Comparison of ENCODE assay signal across 1 cellular context in the genomic region with DNA sequence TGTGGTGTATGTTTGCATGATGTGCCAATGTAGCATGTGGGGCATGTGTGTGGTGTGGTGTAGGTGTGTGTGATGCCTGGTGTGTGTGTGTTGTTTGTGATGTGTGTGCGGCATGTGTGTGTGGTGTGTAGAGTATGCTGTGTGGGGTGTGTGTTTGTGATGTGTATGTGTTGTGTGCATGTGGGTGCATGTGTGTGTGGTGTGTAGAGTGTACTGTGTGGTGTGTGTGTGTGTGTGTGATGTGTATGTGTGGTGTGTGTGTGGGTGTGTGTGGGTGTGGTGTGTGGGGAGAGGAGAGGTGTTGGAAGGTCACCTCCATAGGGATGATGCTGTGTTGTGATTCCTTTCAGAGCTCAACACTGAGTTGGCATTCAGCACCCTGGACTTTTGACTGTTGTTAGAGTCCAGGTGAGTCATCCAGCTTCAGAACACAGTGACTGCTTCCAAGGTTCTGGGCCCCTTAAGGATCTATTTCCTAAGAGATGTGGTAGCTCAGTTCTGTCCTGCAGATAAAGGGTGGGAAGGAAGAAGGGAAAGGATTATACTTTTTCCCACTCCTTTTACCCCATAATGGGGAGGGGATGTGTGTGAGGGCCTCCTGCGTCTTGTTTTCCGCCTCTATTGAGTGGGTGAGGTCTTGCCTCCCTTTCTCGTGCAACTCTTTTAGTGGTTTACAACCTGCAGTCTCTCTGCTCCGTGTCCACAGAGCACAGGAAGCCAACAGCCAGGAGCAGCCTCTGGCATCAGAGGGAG.
TF ChIP-seq lines count a peak whose summit lies in the region.

No MANE protein-coding gene starts in this region.

TF ChIP-seq in HEK293, 187 proteins besides CTCF, POLR2A, EP300 and RAD21 (continued from another document and continues in another):
- TF ChIP-seq, protein P1, sequence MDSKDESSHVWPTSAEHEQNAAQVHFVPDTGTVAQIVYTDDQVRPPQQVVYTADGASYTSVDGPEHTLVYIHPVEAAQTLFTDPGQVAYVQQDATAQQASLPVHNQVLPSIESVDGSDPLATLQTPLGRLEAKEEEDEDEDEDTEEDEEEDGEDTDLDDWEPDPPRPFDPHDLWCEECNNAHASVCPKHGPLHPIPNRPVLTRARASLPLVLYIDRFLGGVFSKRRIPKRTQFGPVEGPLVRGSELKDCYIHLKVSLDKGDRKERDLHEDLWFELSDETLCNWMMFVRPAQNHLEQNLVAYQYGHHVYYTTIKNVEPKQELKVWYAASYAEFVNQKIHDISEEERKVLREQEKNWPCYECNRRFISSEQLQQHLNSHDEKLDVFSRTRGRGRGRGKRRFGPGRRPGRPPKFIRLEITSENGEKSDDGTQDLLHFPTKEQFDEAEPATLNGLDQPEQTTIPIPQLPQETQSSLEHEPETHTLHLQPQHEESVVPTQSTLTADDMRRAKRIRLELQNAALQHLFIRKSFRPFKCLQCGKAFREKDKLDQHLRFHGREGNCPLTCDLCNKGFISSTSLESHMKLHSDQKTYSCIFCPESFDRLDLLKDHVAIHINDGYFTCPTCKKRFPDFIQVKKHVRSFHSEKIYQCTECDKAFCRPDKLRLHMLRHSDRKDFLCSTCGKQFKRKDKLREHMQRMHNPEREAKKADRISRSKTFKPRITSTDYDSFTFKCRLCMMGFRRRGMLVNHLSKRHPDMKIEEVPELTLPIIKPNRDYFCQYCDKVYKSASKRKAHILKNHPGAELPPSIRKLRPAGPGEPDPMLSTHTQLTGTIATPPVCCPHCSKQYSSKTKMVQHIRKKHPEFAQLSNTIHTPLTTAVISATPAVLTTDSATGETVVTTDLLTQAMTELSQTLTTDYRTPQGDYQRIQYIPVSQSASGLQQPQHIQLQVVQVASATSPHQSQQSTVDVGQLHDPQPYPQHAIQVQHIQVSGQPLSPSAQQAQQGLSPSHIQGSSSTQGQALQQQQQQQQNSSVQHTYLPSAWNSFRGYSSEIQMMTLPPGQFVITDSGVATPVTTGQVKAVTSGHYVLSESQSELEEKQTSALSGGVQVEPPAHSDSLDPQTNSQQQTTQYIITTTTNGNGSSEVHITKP (tag by site-specific recombination; IDR thresholded peaks at IDR 0.05) = peak; percentile 88
- TF ChIP-seq ZNF221 (tag by site-specific recombination; IDR thresholded peaks at IDR 0.05; ENCODE audit: borderline replicate concordance) = no peak
- TF ChIP-seq SCRT1 (tag by site-specific recombination; IDR thresholded peaks at IDR 0.05; ENCODE audit: borderline replicate concordance) = no peak
- TF ChIP-seq ZNF175 (tag by site-specific recombination; IDR thresholded peaks at IDR 0.05) = no peak
- no peak for TF ChIP-seq ZFP41 (tag by site-specific recombination; IDR thresholded peaks at IDR 0.05; ENCODE audit: borderline replicate concordance)
- no peak for TF ChIP-seq ZNF211 (tag by site-specific recombination; IDR thresholded peaks at IDR 0.05; ENCODE audit: low read depth)
- TF ChIP-seq ZNF157 (tag by site-specific recombination; IDR thresholded peaks at IDR 0.05) = peak; percentile 6; the same call in 1 of the 2 replicates
- peak; percentile 69; the same call in 1 of the 2 replicates for TF ChIP-seq ZNF324 (tag by site-specific recombination; IDR thresholded peaks at IDR 0.05)
- peak; percentile 94; the same call in 1 of the 2 replicates for TF ChIP-seq ZSCAN5A (tag by site-specific recombination; IDR thresholded peaks at IDR 0.05)
- TF ChIP-seq ZNF239 (tag by site-specific recombination; IDR thresholded peaks at IDR 0.05) = peak; percentile 88
- TF ChIP-seq, protein P2, sequence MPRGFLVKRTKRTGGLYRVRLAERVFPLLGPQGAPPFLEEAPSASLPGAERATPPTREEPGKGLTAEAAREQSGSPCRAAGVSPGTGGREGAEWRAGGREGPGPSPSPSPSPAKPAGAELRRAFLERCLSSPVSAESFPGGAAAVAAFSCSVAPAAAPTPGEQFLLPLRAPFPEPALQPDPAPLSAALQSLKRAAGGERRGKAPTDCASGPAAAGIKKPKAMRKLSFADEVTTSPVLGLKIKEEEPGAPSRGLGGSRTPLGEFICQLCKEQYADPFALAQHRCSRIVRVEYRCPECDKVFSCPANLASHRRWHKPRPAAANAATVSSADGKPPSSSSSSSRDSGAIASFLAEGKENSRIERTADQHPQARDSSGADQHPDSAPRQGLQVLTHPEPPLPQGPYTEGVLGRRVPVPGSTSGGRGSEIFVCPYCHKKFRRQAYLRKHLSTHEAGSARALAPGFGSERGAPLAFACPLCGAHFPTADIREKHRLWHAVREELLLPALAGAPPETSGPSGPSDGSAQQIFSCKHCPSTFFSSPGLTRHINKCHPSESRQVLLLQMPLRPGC (tag by site-specific recombination; IDR thresholded peaks at IDR 0.05) = peak; percentile 95
- TF ChIP-seq ZNF549 (tag by site-specific recombination; IDR thresholded peaks at IDR 0.05) = no peak
- TF ChIP-seq HOXC10 (CRISPR knock-in tag; IDR thresholded peaks at IDR 0.05) = no peak
- TF ChIP-seq ZNF621 (tag by site-specific recombination; IDR thresholded peaks at IDR 0.05) = peak; percentile 68
- TF ChIP-seq ZNF350 (tag by site-specific recombination; IDR thresholded peaks at IDR 0.05) = no peak
- TF ChIP-seq, protein P3, sequence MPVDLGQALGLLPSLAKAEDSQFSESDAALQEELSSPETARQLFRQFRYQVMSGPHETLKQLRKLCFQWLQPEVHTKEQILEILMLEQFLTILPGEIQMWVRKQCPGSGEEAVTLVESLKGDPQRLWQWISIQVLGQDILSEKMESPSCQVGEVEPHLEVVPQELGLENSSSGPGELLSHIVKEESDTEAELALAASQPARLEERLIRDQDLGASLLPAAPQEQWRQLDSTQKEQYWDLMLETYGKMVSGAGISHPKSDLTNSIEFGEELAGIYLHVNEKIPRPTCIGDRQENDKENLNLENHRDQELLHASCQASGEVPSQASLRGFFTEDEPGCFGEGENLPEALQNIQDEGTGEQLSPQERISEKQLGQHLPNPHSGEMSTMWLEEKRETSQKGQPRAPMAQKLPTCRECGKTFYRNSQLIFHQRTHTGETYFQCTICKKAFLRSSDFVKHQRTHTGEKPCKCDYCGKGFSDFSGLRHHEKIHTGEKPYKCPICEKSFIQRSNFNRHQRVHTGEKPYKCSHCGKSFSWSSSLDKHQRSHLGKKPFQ (tag by site-specific recombination; IDR thresholded peaks at IDR 0.05) = no peak; the same call in 1 of the 2 replicates
- no peak for TF ChIP-seq ZNF704 (tag by site-specific recombination; IDR thresholded peaks at IDR 0.05)
- no peak for TF ChIP-seq ZNF768 (tag by site-specific recombination; IDR thresholded peaks at IDR 0.05)
- TF ChIP-seq ZNF121 (tag by site-specific recombination; IDR thresholded peaks at IDR 0.05) = no peak; the same call in 1 of the 2 replicates
- no peak for TF ChIP-seq ZBTB44 (tag by site-specific recombination; IDR thresholded peaks at IDR 0.05)
- TF ChIP-seq ZNF529 (tag by site-specific recombination; IDR thresholded peaks at IDR 0.05; ENCODE audit: insufficient replicate concordance) = no peak
- TF ChIP-seq ZNF354C (tag by site-specific recombination; IDR thresholded peaks at IDR 0.05; ENCODE audit: borderline replicate concordance, low read depth) = no peak; the same call in 1 of the 2 replicates
- TF ChIP-seq ZNF670 (tag by site-specific recombination; IDR thresholded peaks at IDR 0.05; ENCODE audit: low read depth) = no peak; the same call in 1 of the 2 replicates
- TF ChIP-seq GLI4 (tag by site-specific recombination; IDR thresholded peaks at IDR 0.05) = peak; percentile 92
- TF ChIP-seq ZNF544 (tag by site-specific recombination; IDR thresholded peaks at IDR 0.05) = no peak
- TF ChIP-seq, protein P4, sequence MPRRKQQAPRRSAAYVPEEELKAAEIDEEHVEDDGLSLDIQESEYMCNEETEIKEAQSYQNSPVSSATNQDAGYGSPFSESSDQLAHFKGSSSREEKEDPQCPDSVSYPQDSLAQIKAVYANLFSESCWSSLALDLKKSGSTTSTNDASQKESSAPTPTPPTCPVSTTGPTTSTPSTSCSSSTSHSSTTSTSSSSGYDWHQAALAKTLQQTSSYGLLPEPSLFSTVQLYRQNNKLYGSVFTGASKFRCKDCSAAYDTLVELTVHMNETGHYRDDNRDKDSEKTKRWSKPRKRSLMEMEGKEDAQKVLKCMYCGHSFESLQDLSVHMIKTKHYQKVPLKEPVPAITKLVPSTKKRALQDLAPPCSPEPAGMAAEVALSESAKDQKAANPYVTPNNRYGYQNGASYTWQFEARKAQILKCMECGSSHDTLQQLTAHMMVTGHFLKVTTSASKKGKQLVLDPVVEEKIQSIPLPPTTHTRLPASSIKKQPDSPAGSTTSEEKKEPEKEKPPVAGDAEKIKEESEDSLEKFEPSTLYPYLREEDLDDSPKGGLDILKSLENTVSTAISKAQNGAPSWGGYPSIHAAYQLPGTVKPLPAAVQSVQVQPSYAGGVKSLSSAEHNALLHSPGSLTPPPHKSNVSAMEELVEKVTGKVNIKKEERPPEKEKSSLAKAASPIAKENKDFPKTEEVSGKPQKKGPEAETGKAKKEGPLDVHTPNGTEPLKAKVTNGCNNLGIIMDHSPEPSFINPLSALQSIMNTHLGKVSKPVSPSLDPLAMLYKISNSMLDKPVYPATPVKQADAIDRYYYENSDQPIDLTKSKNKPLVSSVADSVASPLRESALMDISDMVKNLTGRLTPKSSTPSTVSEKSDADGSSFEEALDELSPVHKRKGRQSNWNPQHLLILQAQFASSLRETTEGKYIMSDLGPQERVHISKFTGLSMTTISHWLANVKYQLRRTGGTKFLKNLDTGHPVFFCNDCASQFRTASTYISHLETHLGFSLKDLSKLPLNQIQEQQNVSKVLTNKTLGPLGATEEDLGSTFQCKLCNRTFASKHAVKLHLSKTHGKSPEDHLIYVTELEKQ (tag by site-specific recombination; IDR thresholded peaks at IDR 0.05; ENCODE audit: borderline replicate concordance) = peak; percentile 72; the same call in 1 of the 2 replicates
- peak; percentile 48; the same call in 1 of the 2 replicates for TF ChIP-seq SCRT2 (tag by site-specific recombination; IDR thresholded peaks at IDR 0.05)
- no peak; the same call in 1 of the 2 replicates for TF ChIP-seq GLIS1 (tag by site-specific recombination; IDR thresholded peaks at IDR 0.05)
- peak; percentile 98 for TF ChIP-seq ZNF600 (tag by site-specific recombination; IDR thresholded peaks at IDR 0.05)
- TF ChIP-seq, protein P5, sequence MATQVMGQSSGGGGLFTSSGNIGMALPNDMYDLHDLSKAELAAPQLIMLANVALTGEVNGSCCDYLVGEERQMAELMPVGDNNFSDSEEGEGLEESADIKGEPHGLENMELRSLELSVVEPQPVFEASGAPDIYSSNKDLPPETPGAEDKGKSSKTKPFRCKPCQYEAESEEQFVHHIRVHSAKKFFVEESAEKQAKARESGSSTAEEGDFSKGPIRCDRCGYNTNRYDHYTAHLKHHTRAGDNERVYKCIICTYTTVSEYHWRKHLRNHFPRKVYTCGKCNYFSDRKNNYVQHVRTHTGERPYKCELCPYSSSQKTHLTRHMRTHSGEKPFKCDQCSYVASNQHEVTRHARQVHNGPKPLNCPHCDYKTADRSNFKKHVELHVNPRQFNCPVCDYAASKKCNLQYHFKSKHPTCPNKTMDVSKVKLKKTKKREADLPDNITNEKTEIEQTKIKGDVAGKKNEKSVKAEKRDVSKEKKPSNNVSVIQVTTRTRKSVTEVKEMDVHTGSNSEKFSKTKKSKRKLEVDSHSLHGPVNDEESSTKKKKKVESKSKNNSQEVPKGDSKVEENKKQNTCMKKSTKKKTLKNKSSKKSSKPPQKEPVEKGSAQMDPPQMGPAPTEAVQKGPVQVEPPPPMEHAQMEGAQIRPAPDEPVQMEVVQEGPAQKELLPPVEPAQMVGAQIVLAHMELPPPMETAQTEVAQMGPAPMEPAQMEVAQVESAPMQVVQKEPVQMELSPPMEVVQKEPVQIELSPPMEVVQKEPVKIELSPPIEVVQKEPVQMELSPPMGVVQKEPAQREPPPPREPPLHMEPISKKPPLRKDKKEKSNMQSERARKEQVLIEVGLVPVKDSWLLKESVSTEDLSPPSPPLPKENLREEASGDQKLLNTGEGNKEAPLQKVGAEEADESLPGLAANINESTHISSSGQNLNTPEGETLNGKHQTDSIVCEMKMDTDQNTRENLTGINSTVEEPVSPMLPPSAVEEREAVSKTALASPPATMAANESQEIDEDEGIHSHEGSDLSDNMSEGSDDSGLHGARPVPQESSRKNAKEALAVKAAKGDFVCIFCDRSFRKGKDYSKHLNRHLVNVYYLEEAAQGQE (tag by site-specific recombination; IDR thresholded peaks at IDR 0.05) = peak; percentile 97
- peak; percentile 96 for TF ChIP-seq ZSCAN23 (tag by site-specific recombination; IDR thresholded peaks at IDR 0.05)
- peak; percentile 75 for TF ChIP-seq ZNF707 (tag by site-specific recombination; IDR thresholded peaks at IDR 0.05)
- TF ChIP-seq ZNF266 (tag by site-specific recombination; IDR thresholded peaks at IDR 0.05; ENCODE audit: low read depth) = peak; percentile 67
- TF ChIP-seq MZF1 (tag by site-specific recombination; IDR thresholded peaks at IDR 0.05; ENCODE audit: borderline replicate concordance) = no peak
- no peak for TF ChIP-seq ZNF416 (tag by site-specific recombination; IDR thresholded peaks at IDR 0.05)
- no peak for TF ChIP-seq ZNF302 (tag by site-specific recombination; IDR thresholded peaks at IDR 0.05; ENCODE audit: low read depth)
- TF ChIP-seq ZNF791 (tag by site-specific recombination; IDR thresholded peaks at IDR 0.05) = 0 out of 2 replicates have a peak, but pooled peaks have one; percentile 75
- TF ChIP-seq ZNF133 (tag by site-specific recombination; IDR thresholded peaks at IDR 0.05) = 0 out of 2 replicates have a peak, but pooled peaks have one; percentile 11
- no peak for TF ChIP-seq ZNF423 (tag by site-specific recombination; IDR thresholded peaks at IDR 0.05)
